17 cellular contexts compared by ENCODE assay signal in the genomic region with DNA sequence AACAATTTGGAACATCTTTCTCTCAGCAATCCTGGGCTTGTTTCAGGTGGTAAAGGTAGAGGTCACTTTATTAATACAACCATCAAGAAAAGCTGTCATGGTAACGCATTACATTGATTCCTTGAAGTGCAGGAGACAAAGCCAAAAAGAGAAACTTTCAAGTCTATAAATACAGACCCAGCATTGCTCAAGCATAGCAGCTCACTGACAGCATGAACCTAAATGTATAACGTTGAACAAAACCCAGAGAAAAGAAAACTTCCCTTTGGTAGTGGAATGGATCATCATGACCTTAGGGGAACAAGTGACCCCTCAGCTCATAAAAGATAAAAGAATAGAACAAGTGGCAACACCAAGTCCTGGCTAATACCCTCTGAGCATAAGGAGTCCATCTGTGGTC.
"Had no signal": no experiment of that assay in that cellular context is flagged by ENCODE, and none has a peak within 500 bp of the region (broad histone marks: within the 10 kb centered on the region; RNA-seq: fewer than 3 reads in every experiment).

No MANE protein-coding gene starts in this region.

- ATAC-seq: activated CD4-positive, CD25-positive, alpha-beta regulatory T cell treated with anti-CD3 and anti-CD28 coated beads, Interleukin-2, amount 50 U/mL, for 24 hours; natural killer cell; stimulated activated effector memory CD8-positive, alpha-beta T cell treated with anti-CD3 and anti-CD28 coated beads, Interleukin-12 subunit alpha, Interleukin-12 subunit beta, amount 100 ng/mL, for 72 hours; upper lobe of right lung had no signal

- H3K27ac ChIP-seq: left ventricle myocardium inferior, neutrophil, thoracic aorta, upper lobe of right lung had no signal

- DNase-seq: activated CD4-positive, alpha-beta T cell treated with anti-CD3 and anti-CD28 coated beads, Interleukin-2, amount 50 U/mL, for 4 hours; activated naive CD4-positive, alpha-beta T cell; activated naive CD8-positive, alpha-beta T cell treated with anti-CD3 and anti-CD28 coated beads, Interleukin-2, amount 10 ng/mL, durations not matched to agents 7 days and 5 days; activated T-cell treated with anti-CD3 and anti-CD28 coated beads for 4 hours; cerebellar nuclear complex; effector memory CD4-positive, alpha-beta T cell; hippocampal formation; kidney; left ventricle myocardium inferior; natural killer cell; retina; stimulated activated CD4-positive, alpha-beta T cell treated with anti-CD3 and anti-CD28 coated beads, Interleukin-12 subunit alpha, Interleukin-12 subunit beta, amount 100 ng/mL, for 4 hours; upper lobe of right lung had no signal
